1 cellular context compared by ENCODE assay signal in genomic region chr11:115459563-115459962, GRCh38.
TF ChIP-seq lines count a peak whose summit lies in the region.

No MANE protein-coding gene starts in this region.

TF ChIP-seq in SK-N-SH, 30 proteins besides CTCF, POLR2A, EP300 and RAD21 (continued from another document):
- TF ChIP-seq USF1 (IDR thresholded peaks at IDR 0.05; ENCODE audit: borderline replicate concordance, low read depth) = no peak
- no peak for TF ChIP-seq NRF1 (IDR thresholded peaks at IDR 0.05; ENCODE audit: low read depth, low read length)
- no peak for TF ChIP-seq NFIC (IDR thresholded peaks at IDR 0.05; ENCODE audit: borderline replicate concordance)
- no peak for TF ChIP-seq ELF1 (IDR thresholded peaks at IDR 0.05)
- no peak for TF ChIP-seq ZBTB33 (IDR thresholded peaks at IDR 0.05; ENCODE audit: borderline replicate concordance, low read depth)
- no peak for TF ChIP-seq MXI1 (IDR thresholded peaks at IDR 0.05; ENCODE audit: low read depth, low read length)
- TF ChIP-seq SMC3 (IDR thresholded peaks at IDR 0.05; ENCODE audit: low read depth, low read length) = no peak
TF ChIP-seq in SK-N-SH: peak in this region for 0.
